1 cellular context compared by ENCODE assay signal in the genomic region with DNA sequence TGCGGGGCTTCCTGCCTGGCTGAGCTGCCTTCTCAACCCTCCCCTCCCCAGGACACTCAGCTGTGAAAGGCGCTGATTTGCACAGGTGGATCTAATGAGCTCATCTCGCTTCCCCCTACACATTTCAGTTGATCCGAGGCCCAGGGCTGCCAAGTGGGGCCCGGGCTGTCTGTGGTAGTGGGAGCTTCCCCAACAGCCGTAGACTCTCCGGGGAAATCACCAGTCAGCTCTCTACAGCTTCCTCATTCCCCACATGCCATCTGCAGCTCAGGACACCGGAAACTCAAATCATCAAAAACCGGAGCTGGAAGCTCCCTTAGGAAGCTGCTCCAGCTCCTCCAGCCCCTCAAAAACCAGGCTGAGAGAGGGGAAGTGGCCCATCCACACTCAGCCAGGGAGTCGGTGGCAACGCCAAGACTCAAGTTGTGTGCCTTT.
TF ChIP-seq lines count a peak whose summit lies in the region.

No MANE protein-coding gene starts in this region.

TF ChIP-seq in GM12878, 131 proteins besides CTCF, POLR2A, EP300 and RAD21 (continued from another document):
- TF ChIP-seq ZBTB40 (IDR thresholded peaks at IDR 0.05; ENCODE audit: borderline replicate concordance) (no peak), ZBTB4 (CRISPR knock-in tag; IDR thresholded peaks at IDR 0.05) (no peak), PAX8 (IDR thresholded peaks at IDR 0.05) (no peak), CHD2 (IDR thresholded peaks at IDR 0.05; ENCODE audit: borderline replicate concordance, low read depth, low read length) (no peak), EED (IDR thresholded peaks at IDR 0.05; ENCODE audit: low read depth) (peak; percentile 83), IKZF2 (IDR thresholded peaks at IDR 0.05) (peak in 1 of 2 experiments; percentile 16; a peak in 2 of 4 replicates), DPF2 (IDR thresholded peaks at IDR 0.05) (no peak)
- TF ChIP-seq, protein P1, sequence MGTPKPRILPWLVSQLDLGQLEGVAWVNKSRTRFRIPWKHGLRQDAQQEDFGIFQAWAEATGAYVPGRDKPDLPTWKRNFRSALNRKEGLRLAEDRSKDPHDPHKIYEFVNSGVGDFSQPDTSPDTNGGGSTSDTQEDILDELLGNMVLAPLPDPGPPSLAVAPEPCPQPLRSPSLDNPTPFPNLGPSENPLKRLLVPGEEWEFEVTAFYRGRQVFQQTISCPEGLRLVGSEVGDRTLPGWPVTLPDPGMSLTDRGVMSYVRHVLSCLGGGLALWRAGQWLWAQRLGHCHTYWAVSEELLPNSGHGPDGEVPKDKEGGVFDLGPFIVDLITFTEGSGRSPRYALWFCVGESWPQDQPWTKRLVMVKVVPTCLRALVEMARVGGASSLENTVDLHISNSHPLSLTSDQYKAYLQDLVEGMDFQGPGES (IDR thresholded peaks at IDR 0.05): no peak
